ENCODE assay signal across 1 cellular context in the genomic region with DNA sequence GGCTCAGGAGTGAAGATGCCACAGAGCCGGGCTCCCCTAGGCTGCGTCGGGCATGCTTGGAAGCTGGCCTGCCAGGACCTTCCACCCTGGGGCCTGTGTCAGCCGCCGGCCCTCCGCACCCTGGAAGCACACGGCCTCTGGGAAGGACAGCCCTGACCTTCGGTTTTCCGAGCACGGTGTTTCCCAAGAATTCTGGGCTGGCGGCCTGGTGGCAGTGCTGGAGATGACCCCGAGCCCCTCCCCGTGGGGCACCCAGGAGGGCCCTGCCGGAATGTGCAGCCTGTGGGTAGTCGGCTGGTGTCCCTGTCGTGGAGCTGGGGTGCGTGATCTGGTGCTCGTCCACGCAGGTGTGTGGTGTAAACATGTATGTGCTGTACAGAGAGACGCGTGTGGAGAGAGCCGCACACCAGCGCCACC.
TF ChIP-seq lines count a peak whose summit lies in the region.

No MANE protein-coding gene starts in this region.

TF ChIP-seq in HepG2, 621 proteins besides CTCF, POLR2A, EP300 and RAD21 (continued from another document):
- TF ChIP-seq, protein P1, sequence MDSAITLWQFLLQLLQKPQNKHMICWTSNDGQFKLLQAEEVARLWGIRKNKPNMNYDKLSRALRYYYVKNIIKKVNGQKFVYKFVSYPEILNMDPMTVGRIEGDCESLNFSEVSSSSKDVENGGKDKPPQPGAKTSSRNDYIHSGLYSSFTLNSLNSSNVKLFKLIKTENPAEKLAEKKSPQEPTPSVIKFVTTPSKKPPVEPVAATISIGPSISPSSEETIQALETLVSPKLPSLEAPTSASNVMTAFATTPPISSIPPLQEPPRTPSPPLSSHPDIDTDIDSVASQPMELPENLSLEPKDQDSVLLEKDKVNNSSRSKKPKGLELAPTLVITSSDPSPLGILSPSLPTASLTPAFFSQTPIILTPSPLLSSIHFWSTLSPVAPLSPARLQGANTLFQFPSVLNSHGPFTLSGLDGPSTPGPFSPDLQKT (CRISPR knock-in tag; IDR thresholded peaks at IDR 0.05; ENCODE audit: borderline replicate concordance) = no peak
- TF ChIP-seq ZMYM4 (CRISPR knock-in tag; IDR thresholded peaks at IDR 0.05) = no peak; the same call in 1 of the 2 replicates
